Comparison of ENCODE assay signal across 1 cellular context in the genomic region with DNA sequence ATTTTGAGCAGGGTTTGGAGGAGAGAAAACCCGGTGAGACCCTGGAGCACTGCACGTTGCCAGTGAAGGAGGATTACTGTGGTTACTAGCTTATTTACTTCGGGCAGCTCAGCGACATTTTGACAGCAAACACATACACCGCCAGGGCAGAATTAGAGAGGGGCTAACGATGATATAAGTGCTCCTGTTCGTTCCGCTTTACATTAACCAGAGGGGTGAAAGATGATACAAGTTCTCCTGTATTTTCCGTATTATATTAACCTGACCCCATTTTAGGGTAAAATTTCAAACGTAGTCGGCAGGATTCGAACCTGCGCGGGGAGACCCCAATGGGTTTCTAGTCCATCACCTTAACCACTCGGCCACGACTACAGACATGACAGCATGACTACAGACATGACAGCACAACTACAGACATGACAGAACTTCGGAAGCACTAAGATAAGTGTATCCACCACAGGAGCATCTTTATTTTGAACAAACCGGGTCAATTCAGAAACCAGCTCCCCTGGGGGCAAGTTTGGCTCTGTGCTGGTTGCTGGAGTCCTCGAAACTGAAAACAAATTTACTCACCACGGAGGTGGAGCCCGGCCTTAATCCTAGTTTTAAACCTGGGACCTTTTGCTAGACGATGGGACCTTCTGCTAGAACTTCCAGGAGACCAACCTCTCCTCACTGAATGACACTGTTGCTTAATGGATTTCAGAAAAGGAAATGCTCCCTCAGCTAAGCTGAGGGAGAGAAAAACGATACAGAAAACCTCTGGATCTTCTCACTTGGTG.
A peak's percentile ranks its signal among the peaks of the same experiment; 100 is the strongest.
TF ChIP-seq lines count a peak whose summit lies in the region.

No MANE protein-coding gene starts in this region.

TF ChIP-seq in GM12878, 131 proteins besides CTCF, POLR2A, EP300 and RAD21 (continued from another document and continues in another):
- TF ChIP-seq ZBTB33 (IDR thresholded peaks at IDR 0.05), result no peak
- TF ChIP-seq NFIC (IDR thresholded peaks at IDR 0.05; ENCODE audit: low read depth, low read length), result no peak
- TF ChIP-seq SMAD1 (IDR thresholded peaks at IDR 0.05; ENCODE audit: low read depth, partially characterized antibody), result no peak
- no peak for TF ChIP-seq BACH1 (IDR thresholded peaks at IDR 0.05; ENCODE audit: borderline replicate concordance)
- TF ChIP-seq NR2C1 (IDR thresholded peaks at IDR 0.05), result no peak
- TF ChIP-seq CHD1 (IDR thresholded peaks at IDR 0.05; ENCODE audit: low read depth, low read length), result no peak
- TF ChIP-seq DPF2 (IDR thresholded peaks at IDR 0.05), result no peak
- no peak for TF ChIP-seq CHD4 (IDR thresholded peaks at IDR 0.05)
- peak; percentile 80 for TF ChIP-seq YY1 (IDR thresholded peaks at IDR 0.05; ENCODE audit: low read depth, low read length)
- TF ChIP-seq, protein P1, sequence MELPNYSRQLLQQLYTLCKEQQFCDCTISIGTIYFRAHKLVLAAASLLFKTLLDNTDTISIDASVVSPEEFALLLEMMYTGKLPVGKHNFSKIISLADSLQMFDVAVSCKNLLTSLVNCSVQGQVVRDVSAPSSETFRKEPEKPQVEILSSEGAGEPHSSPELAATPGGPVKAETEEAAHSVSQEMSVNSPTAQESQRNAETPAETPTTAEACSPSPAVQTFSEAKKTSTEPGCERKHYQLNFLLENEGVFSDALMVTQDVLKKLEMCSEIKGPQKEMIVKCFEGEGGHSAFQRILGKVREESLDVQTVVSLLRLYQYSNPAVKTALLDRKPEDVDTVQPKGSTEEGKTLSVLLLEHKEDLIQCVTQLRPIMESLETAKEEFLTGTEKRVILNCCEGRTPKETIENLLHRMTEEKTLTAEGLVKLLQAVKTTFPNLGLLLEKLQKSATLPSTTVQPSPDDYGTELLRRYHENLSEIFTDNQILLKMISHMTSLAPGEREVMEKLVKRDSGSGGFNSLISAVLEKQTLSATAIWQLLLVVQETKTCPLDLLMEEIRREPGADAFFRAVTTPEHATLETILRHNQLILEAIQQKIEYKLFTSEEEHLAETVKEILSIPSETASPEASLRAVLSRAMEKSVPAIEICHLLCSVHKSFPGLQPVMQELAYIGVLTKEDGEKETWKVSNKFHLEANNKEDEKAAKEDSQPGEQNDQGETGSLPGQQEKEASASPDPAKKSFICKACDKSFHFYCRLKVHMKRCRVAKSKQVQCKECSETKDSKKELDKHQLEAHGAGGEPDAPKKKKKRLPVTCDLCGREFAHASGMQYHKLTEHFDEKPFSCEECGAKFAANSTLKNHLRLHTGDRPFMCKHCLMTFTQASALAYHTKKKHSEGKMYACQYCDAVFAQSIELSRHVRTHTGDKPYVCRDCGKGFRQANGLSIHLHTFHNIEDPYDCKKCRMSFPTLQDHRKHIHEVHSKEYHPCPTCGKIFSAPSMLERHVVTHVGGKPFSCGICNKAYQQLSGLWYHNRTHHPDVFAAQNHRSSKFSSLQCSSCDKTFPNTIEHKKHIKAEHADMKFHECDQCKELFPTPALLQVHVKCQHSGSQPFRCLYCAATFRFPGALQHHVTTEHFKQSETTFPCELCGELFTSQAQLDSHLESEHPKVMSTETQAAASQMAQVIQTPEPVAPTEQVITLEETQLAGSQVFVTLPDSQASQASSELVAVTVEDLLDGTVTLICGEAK (IDR thresholded peaks at IDR 0.05; ENCODE audit: borderline replicate concordance), result no peak
- no peak for TF ChIP-seq SREBF1 (IDR thresholded peaks at IDR 0.05; ENCODE audit: low read length)
- no peak for TF ChIP-seq BCL11A (IDR thresholded peaks at IDR 0.05; ENCODE audit: low read depth, low read length)
- TF ChIP-seq ATF7 (IDR thresholded peaks at IDR 0.05; ENCODE audit: low read depth), result peak; percentile 87
- no peak for TF ChIP-seq USF2 (IDR thresholded peaks at IDR 0.05; ENCODE audit: borderline replicate concordance, low read depth, low read length)
- no peak for TF ChIP-seq PAX5 (IDR thresholded peaks at IDR 0.05; ENCODE audit: borderline replicate concordance, low read depth, low read length)
- TF ChIP-seq HDAC6 (IDR thresholded peaks at IDR 0.05; ENCODE audit: unreplicated experiment), result no peak
- TF ChIP-seq, protein P2, sequence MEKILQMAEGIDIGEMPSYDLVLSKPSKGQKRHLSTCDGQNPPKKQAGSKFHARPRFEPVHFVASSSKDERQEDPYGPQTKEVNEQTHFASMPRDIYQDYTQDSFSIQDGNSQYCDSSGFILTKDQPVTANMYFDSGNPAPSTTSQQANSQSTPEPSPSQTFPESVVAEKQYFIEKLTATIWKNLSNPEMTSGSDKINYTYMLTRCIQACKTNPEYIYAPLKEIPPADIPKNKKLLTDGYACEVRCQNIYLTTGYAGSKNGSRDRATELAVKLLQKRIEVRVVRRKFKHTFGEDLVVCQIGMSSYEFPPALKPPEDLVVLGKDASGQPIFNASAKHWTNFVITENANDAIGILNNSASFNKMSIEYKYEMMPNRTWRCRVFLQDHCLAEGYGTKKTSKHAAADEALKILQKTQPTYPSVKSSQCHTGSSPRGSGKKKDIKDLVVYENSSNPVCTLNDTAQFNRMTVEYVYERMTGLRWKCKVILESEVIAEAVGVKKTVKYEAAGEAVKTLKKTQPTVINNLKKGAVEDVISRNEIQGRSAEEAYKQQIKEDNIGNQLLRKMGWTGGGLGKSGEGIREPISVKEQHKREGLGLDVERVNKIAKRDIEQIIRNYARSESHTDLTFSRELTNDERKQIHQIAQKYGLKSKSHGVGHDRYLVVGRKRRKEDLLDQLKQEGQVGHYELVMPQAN (conservative IDR thresholded peaks at IDR 0.05), result no peak
- no peak for TF ChIP-seq TBL1XR1 (IDR thresholded peaks at IDR 0.05; ENCODE audit: low read depth, low read length)
- TF ChIP-seq ZBTB11 (CRISPR knock-in tag; IDR thresholded peaks at IDR 0.05), result no peak
- TF ChIP-seq LARP7 (IDR thresholded peaks at IDR 0.05), result no peak
- no peak for TF ChIP-seq STAT1 (conservative IDR thresholded peaks at IDR 0.05)
- no peak for TF ChIP-seq MYB (IDR thresholded peaks at IDR 0.05; ENCODE audit: borderline replicate concordance, low read depth, low read length)
- TF ChIP-seq, protein P3, sequence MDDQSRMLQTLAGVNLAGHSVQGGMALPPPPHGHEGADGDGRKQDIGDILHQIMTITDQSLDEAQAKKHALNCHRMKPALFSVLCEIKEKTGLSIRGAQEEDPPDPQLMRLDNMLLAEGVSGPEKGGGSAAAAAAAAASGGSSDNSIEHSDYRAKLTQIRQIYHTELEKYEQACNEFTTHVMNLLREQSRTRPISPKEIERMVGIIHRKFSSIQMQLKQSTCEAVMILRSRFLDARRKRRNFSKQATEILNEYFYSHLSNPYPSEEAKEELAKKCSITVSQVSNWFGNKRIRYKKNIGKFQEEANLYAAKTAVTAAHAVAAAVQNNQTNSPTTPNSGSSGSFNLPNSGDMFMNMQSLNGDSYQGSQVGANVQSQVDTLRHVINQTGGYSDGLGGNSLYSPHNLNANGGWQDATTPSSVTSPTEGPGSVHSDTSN (IDR thresholded peaks at IDR 0.05; ENCODE audit: insufficient replicate concordance, low read depth, low read length), result no peak
- TF ChIP-seq HDGF (IDR thresholded peaks at IDR 0.05), result no peak
- TF ChIP-seq EGR1 (IDR thresholded peaks at IDR 0.05; ENCODE audit: borderline replicate concordance in 1 of 2, low read depth in 2 of 2, low read length in 2 of 2), result no peak
- no peak for TF ChIP-seq EED (IDR thresholded peaks at IDR 0.05; ENCODE audit: low read depth)
- TF ChIP-seq ZNF687 (IDR thresholded peaks at IDR 0.05), result no peak
- TF ChIP-seq IRF4 (IDR thresholded peaks at IDR 0.05; ENCODE audit: low read depth, low read length), result peak; percentile 27; the same call in 1 of the 2 replicates
- TF ChIP-seq SRF (IDR thresholded peaks at IDR 0.05; ENCODE audit: low read depth in 2 of 2, low read length in 2 of 2), result no peak
- no peak for TF ChIP-seq E2F8 (IDR thresholded peaks at IDR 0.05; ENCODE audit: low read depth, partially characterized antibody)
- no peak for TF ChIP-seq CHD2 (IDR thresholded peaks at IDR 0.05; ENCODE audit: borderline replicate concordance, low read depth, low read length)
- no peak for TF ChIP-seq CEBPB (IDR thresholded peaks at IDR 0.05; ENCODE audit: borderline replicate concordance in 1 of 2, low read depth in 2 of 2, low read length in 2 of 2)
- TF ChIP-seq CBX5 (IDR thresholded peaks at IDR 0.05; ENCODE audit: low read depth), result 0 out of 2 replicates have a peak, but pooled peaks have one; percentile 58
- TF ChIP-seq ZSCAN29 (IDR thresholded peaks at IDR 0.05), result 0 out of 2 replicates have a peak, but pooled peaks have one; percentile 29
- no peak for TF ChIP-seq ZNF384 (IDR thresholded peaks at IDR 0.05; ENCODE audit: borderline replicate concordance, low read depth, low read length)
